1 cellular context compared by ENCODE assay signal in genomic region chr20:37725165-37725564, GRCh38.
TF ChIP-seq lines count a peak whose summit lies in the region.

No MANE protein-coding gene starts in this region.

TF ChIP-seq in HepG2, 621 proteins besides CTCF, POLR2A, EP300 and RAD21 (continued from another document and continues in another):
- TF ChIP-seq, protein P1, sequence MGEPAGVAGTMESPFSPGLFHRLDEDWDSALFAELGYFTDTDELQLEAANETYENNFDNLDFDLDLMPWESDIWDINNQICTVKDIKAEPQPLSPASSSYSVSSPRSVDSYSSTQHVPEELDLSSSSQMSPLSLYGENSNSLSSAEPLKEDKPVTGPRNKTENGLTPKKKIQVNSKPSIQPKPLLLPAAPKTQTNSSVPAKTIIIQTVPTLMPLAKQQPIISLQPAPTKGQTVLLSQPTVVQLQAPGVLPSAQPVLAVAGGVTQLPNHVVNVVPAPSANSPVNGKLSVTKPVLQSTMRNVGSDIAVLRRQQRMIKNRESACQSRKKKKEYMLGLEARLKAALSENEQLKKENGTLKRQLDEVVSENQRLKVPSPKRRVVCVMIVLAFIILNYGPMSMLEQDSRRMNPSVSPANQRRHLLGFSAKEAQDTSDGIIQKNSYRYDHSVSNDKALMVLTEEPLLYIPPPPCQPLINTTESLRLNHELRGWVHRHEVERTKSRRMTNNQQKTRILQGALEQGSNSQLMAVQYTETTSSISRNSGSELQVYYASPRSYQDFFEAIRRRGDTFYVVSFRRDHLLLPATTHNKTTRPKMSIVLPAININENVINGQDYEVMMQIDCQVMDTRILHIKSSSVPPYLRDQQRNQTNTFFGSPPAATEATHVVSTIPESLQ (CRISPR knock-in tag; conservative IDR thresholded peaks at IDR 0.05): no peak
- TF ChIP-seq GATAD2A (CRISPR knock-in tag; IDR thresholded peaks at IDR 0.05) (0 out of 2 replicates have a peak, but pooled peaks have one; percentile 22), PHF20 (CRISPR knock-in tag; IDR thresholded peaks at IDR 0.05) (no peak), HOXA3 (CRISPR knock-in tag; IDR thresholded peaks at IDR 0.05) (peak; percentile 56), ZNF878 (CRISPR knock-in tag; IDR thresholded peaks at IDR 0.05) (no peak), ZNF337 (CRISPR knock-in tag; IDR thresholded peaks at IDR 0.05; ENCODE audit: borderline replicate concordance, low read depth) (no peak), ZNF770 (CRISPR knock-in tag; IDR thresholded peaks at IDR 0.05) (0 out of 2 replicates have a peak, but pooled peaks have one; percentile 7), ZNF703 (CRISPR knock-in tag; IDR thresholded peaks at IDR 0.05; ENCODE audit: borderline replicate concordance) (no peak), ZNF761 (CRISPR knock-in tag; conservative IDR thresholded peaks at IDR 0.05) (no peak), HDAC2 (CRISPR knock-in tag; IDR thresholded peaks at IDR 0.05) (no peak), CC2D1A (CRISPR knock-in tag; IDR thresholded peaks at IDR 0.05) (no peak), CEBPG (CRISPR knock-in tag; IDR thresholded peaks at IDR 0.05) (peak; percentile 84), NR2F1 (CRISPR knock-in tag; IDR thresholded peaks at IDR 0.05) (no peak), KLF15 (CRISPR knock-in tag; IDR thresholded peaks at IDR 0.05; ENCODE audit: borderline replicate concordance) (no peak), CREBL2 (CRISPR knock-in tag; IDR thresholded peaks at IDR 0.05; ENCODE audit: borderline replicate concordance) (no peak), RELA (CRISPR knock-in tag; IDR thresholded peaks at IDR 0.05) (no peak), ARID5B (CRISPR knock-in tag; IDR thresholded peaks at IDR 0.05) (peak; percentile 24; the same call in 1 of the 2 replicates), E2F1 (CRISPR knock-in tag; IDR thresholded peaks at IDR 0.05) (no peak), MYPOP (CRISPR knock-in tag; IDR thresholded peaks at IDR 0.05) (no peak), ZNF296 (CRISPR knock-in tag; conservative IDR thresholded peaks at IDR 0.05) (no peak), EHMT2 (IDR thresholded peaks at IDR 0.05; ENCODE audit: borderline replicate concordance, low read depth, low read length) (no peak), ZNF362 (CRISPR knock-in tag; IDR thresholded peaks at IDR 0.05; ENCODE audit: borderline replicate concordance) (peak; percentile 92), ZBTB3 (CRISPR knock-in tag; IDR thresholded peaks at IDR 0.05; ENCODE audit: borderline replicate concordance, low read depth) (no peak), SP5 (CRISPR knock-in tag; IDR thresholded peaks at IDR 0.05; ENCODE audit: borderline replicate concordance, low read depth) (peak; percentile 78)
- TF ChIP-seq, protein P2, sequence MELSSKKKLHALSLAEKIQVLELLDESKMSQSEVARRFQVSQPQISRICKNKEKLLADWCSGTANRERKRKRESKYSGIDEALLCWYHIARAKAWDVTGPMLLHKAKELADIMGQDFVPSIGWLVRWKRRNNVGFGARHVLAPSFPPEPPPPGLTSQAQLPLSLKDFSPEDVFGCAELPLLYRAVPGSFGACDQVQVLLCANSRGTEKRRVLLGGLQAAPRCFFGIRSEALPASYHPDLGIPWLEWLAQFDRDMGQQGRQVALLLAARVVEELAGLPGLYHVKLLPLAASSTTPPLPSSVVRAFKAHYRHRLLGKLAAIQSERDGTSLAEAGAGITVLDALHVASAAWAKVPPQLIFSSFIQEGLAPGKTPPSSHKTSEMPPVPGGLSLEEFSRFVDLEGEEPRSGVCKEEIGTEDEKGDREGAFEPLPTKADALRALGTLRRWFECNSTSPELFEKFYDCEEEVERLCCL (CRISPR knock-in tag; IDR thresholded peaks at IDR 0.05; ENCODE audit: borderline replicate concordance): no peak
- TF ChIP-seq, protein P3, sequence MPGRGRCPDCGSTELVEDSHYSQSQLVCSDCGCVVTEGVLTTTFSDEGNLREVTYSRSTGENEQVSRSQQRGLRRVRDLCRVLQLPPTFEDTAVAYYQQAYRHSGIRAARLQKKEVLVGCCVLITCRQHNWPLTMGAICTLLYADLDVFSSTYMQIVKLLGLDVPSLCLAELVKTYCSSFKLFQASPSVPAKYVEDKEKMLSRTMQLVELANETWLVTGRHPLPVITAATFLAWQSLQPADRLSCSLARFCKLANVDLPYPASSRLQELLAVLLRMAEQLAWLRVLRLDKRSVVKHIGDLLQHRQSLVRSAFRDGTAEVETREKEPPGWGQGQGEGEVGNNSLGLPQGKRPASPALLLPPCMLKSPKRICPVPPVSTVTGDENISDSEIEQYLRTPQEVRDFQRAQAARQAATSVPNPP (CRISPR knock-in tag; IDR thresholded peaks at IDR 0.05): no peak
- TF ChIP-seq, protein P4, sequence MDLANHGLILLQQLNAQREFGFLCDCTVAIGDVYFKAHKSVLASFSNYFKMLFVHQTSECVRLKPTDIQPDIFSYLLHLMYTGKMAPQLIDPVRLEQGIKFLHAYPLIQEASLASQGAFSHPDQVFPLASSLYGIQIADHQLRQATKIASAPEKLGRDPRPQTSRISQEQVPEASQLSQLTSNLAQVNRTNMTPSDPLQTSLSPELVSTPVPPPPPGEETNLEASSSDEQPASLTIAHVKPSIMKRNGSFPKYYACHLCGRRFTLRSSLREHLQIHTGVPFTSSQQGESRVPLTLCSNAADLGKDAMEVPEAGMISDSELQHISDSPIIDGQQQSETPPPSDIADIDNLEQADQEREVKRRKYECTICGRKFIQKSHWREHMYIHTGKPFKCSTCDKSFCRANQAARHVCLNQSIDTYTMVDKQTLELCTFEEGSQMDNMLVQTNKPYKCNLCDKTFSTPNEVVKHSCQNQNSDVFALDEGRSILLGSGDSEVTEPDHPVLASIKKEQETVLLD (CRISPR knock-in tag; IDR thresholded peaks at IDR 0.05; ENCODE audit: low read depth): no peak
- TF ChIP-seq, protein P5, sequence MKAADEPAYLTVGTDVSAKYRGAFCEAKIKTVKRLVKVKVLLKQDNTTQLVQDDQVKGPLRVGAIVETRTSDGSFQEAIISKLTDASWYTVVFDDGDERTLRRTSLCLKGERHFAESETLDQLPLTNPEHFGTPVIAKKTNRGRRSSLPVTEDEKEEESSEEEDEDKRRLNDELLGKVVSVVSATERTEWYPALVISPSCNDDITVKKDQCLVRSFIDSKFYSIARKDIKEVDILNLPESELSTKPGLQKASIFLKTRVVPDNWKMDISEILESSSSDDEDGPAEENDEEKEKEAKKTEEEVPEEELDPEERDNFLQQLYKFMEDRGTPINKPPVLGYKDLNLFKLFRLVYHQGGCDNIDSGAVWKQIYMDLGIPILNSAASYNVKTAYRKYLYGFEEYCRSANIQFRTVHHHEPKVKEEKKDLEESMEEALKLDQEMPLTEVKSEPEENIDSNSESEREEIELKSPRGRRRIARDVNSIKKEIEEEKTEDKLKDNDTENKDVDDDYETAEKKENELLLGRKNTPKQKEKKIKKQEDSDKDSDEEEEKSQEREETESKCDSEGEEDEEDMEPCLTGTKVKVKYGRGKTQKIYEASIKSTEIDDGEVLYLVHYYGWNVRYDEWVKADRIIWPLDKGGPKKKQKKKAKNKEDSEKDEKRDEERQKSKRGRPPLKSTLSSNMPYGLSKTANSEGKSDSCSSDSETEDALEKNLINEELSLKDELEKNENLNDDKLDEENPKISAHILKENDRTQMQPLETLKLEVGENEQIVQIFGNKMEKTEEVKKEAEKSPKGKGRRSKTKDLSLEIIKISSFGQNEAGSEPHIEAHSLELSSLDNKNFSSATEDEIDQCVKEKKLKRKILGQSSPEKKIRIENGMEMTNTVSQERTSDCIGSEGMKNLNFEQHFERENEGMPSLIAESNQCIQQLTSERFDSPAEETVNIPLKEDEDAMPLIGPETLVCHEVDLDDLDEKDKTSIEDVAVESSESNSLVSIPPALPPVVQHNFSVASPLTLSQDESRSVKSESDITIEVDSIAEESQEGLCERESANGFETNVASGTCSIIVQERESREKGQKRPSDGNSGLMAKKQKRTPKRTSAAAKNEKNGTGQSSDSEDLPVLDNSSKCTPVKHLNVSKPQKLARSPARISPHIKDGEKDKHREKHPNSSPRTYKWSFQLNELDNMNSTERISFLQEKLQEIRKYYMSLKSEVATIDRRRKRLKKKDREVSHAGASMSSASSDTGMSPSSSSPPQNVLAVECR (CRISPR knock-in tag; IDR thresholded peaks at IDR 0.05; ENCODE audit: borderline replicate concordance): no peak
- TF ChIP-seq, protein P6, sequence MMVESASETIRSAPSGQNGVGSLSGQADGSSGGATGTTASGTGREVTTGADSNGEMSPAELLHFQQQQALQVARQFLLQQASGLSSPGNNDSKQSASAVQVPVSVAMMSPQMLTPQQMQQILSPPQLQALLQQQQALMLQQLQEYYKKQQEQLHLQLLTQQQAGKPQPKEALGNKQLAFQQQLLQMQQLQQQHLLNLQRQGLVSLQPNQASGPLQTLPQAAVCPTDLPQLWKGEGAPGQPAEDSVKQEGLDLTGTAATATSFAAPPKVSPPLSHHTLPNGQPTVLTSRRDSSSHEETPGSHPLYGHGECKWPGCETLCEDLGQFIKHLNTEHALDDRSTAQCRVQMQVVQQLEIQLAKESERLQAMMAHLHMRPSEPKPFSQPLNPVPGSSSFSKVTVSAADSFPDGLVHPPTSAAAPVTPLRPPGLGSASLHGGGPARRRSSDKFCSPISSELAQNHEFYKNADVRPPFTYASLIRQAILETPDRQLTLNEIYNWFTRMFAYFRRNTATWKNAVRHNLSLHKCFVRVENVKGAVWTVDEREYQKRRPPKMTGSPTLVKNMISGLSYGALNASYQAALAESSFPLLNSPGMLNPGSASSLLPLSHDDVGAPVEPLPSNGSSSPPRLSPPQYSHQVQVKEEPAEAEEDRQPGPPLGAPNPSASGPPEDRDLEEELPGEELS (CRISPR knock-in tag; IDR thresholded peaks at IDR 0.05): no peak
- TF ChIP-seq, protein P7, sequence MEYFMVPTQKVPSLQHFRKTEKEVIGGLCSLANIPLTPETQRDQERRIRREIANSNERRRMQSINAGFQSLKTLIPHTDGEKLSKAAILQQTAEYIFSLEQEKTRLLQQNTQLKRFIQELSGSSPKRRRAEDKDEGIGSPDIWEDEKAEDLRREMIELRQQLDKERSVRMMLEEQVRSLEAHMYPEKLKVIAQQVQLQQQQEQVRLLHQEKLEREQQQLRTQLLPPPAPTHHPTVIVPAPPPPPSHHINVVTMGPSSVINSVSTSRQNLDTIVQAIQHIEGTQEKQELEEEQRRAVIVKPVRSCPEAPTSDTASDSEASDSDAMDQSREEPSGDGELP (IDR thresholded peaks at IDR 0.05; ENCODE audit: borderline replicate concordance, low read depth): no peak
